ENCODE assay signal across 9 cellular contexts in the genomic region with DNA sequence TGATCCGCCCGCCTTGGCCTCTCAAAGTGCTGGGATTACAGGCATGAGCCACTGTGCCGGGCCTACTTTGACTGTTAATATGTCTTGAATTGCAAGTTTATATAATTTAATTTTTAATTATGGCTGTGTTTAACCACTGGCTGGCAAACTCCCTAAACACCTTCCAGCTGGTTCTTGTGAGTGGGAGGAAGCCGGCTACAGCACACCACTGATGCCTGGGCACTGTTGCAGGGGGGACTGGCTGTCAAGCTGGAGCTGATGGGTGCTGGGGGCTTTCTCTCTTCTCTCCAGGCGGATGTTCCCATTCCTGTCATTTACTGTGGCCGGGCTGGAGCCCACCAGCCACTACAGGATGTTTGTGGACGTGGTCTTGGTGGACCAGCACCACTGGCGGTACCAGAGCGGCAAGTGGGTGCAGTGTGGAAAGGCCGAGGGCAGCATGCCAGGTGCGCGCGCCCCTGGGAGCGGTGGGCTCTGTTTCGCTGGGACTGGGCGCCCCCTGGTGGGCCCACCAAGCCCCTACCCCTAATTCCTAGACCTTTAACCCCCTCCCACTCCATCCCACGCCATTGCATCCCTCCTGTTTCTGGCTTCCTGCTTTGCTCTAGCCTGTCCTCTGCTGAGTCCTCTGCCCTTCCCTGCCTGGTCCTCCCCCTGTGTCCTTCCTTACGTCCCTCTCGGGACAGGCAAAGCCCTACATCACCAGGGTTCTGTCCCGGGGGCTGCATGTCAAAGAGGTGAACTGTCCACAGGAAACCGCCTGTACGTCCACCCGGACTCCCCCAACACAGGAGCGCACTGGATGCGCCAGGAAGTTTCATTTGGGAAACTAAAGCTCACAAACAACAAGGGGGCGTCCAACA. TPM values are rescaled to one million over a fixed set of nuclear protein-coding genes. Genes with fewer than 3 reads are reported as not detected.
DNase-seq lines count a peak whose midpoint lies in the region; ATAC-seq and TF ChIP-seq lines count a peak whose summit lies in the region.
"Had no signal": no experiment of that assay in that cellular context is flagged by ENCODE, and none has a peak within 500 bp of the region (broad histone marks: within the 10 kb centered on the region; RNA-seq: fewer than 3 reads in every experiment).

No MANE protein-coding gene starts in this region.

- no peaks in the 10 kb centered on the region for H3K36me3 ChIP-seq in mammary epithelial cell (ENCODE audit: insufficient read depth, low read length)
- H3K36me3 ChIP-seq in neural progenitor cell: no peaks in the 10 kb centered on the region

- POLR2A ChIA-PET in MCF 10A (lab: Yijun Ruan, JAX): interaction anchor here (0.6 kb wide), 1 partner anchor 115 kb away, joined by 3 read pairs; no protein-coding TSS in a partner anchor

- no peaks in the 10 kb centered on the region for H3K4me1 Mint-ChIP-seq in MCF 10A (ENCODE audit: insufficient read depth, unreplicated experiment)
- H3K4me1 Mint-ChIP-seq in neural progenitor cell: no peaks in the 10 kb centered on the region
- H3K4me1 Mint-ChIP-seq in T-helper 2 cell treated with Interferon-gamma antibody and Interleukin-4, amounts not matched to agents 5 μg/mL and 100 μg/mL, for 36 hours (ENCODE audit: low read depth): peaks cover 14% of the 10 kb centered on the region

- BruUV-seq in MCF 10A (replicated peaks; lab: Mats Ljungman, UMichigan) (no TSS peak), mammary epithelial cell (replicated peaks; lab: Mats Ljungman, UMichigan) (no TSS peak)

- in situ Hi-C loops in mammary epithelial cell (cut with MboI; ENCODE audit: low sequenced_read_pairs in 2 of 2) (no loop called here), SK-MEL-5 (cut with HindIII; ENCODE audit: low pct_unique_long_range_greater_than_20kb, low sequenced_read_pairs) (no loop called here)

- H3K4me2 ChIP-seq in mammary epithelial cell (ENCODE audit: insufficient read depth, low read depth, low read length): no peak overlapping the region
- no peak overlapping the region for H3K4me2 ChIP-seq in neural progenitor cell

- H3K27me3 Mint-ChIP-seq in MCF 10A (ENCODE audit: insufficient read depth, unreplicated experiment) (peaks cover 66% of the 10 kb centered on the region), neural progenitor cell (ENCODE audit: insufficient read depth, low read depth) (peaks cover 23% of the 10 kb centered on the region)
- H3K27me3 Mint-ChIP-seq in T-helper 2 cell treated with Interferon-gamma antibody and Interleukin-4, amounts not matched to agents 5 μg/mL and 100 μg/mL, for 36 hours (ENCODE audit: low read depth): no peaks in the 10 kb centered on the region

- no peaks in the 10 kb centered on the region for H3K9me3 ChIP-seq in mammary epithelial cell (replicated peaks; ENCODE audit: insufficient read depth, low read length)
- H3K9me3 ChIP-seq in neural progenitor cell (ENCODE audit: low read depth): no peaks in the 10 kb centered on the region

- H3K27ac Mint-ChIP-seq in MCF 10A (ENCODE audit: low read depth, unreplicated experiment) (no peak overlapping the region), neural progenitor cell (no peak overlapping the region)
- H3K27ac Mint-ChIP-seq in T-helper 2 cell treated with Interferon-gamma antibody and Interleukin-4, amounts not matched to agents 5 μg/mL and 100 μg/mL, for 36 hours: no peak overlapping the region

- TF ChIP-seq CTCF in MCF 10A (IDR thresholded peaks at IDR 0.05; ENCODE audit: unreplicated experiment) (peak; percentile 28), mammary epithelial cell (conservative IDR thresholded peaks at IDR 0.05 in 1 of 2, IDR thresholded peaks at IDR 0.05 in 1 of 2; ENCODE audit: extremely low read depth in 1 of 2, insufficient read depth in 1 of 2, low read depth in 1 of 2, low read length in 2 of 2) (peak in 1 of 2 donors; percentile 22), neural progenitor cell (IDR thresholded peaks at IDR 0.05) (peak; percentile 77)

- intact Hi-C loops in MCF 10A (cut with micrococcal nuclease) (no loop called here), mammary epithelial cell (cut with micrococcal nuclease) (no loop called here)

- ATAC-seq in HG02970 (IDR thresholded peaks at IDR 0.05; ENCODE audit: low FRiP score, unreplicated experiment): no peak

- H3K4me1 ChIP-seq in mammary epithelial cell (ENCODE audit: insufficient read depth, low read length) (no peaks in the 10 kb centered on the region), neural progenitor cell (no peaks in the 10 kb centered on the region)

- CTCF ChIA-PET in MCF 10A (lab: Yijun Ruan, JAX) (interaction anchor here (0.7 to 2.3 kb wide), 2 partner anchors 43 to 45 kb away, joined by 3 to 6 read pairs; no protein-coding TSS in a partner anchor), mammary epithelial cell (lab: Charles Lee; ENCODE audit: low non-redundant PET) (no interaction called here)

- H3K27me3 ChIP-seq in mammary epithelial cell (ENCODE audit: insufficient read depth, low read length) (peaks cover 15% of the 10 kb centered on the region), neural progenitor cell (peaks cover 14% of the 10 kb centered on the region)

- H3K27ac ChIP-seq in mammary epithelial cell (ENCODE audit: insufficient read depth, low read depth, low read length): no peak overlapping the region
- H3K27ac ChIP-seq in neural progenitor cell: no peak overlapping the region

- WGBS in mammary epithelial cell (ENCODE audit: low coverage, missing lambda C conversion rate): 28% methylated on average over 25 of the region's 26 CpGs

- H3F3A ChIP-seq in neural progenitor cell (ENCODE audit: low read depth): no peaks in the 10 kb centered on the region

- no peaks in the 10 kb centered on the region for H4K20me1 ChIP-seq in mammary epithelial cell (ENCODE audit: insufficient read depth, low read length)
- no peaks in the 10 kb centered on the region for H4K20me1 ChIP-seq in neural progenitor cell (ENCODE audit: low read depth)

- H3K9ac ChIP-seq in mammary epithelial cell (ENCODE audit: insufficient read depth, low read length) (no peak overlapping the region), neural progenitor cell (no peak overlapping the region)

- H3K79me2 ChIP-seq in mammary epithelial cell (ENCODE audit: insufficient read depth, low read length) (no peaks in the 10 kb centered on the region), neural progenitor cell (ENCODE audit: low read depth) (no peaks in the 10 kb centered on the region)

- DNase-seq in MCF 10A (ENCODE audit: unreplicated experiment): no peak
- DNase-seq in mammary epithelial cell: no peak
- DNase-seq in SK-MEL-5 (ENCODE audit: low read depth, low spot score): peak; percentile 57
- DNase-seq in central memory CD4-positive, alpha-beta T cell: peak; percentile 34
- DNase-seq in neural progenitor cell (ENCODE audit: low spot score): peak; percentile 81
- DNase-seq in COLO668 (lab: John Stamatoyannopoulos, UW; ENCODE audit: unreplicated experiment): no peak
- no peak for DNase-seq in T-helper 2 cell treated with Interferon-gamma antibody and Interleukin-4, amounts not matched to agents 5 μg/mL and 100 μg/mL, for 36 hours (ENCODE audit: low spot score)

- dilution Hi-C loops in mammary epithelial cell (cut with HindIII; ENCODE audit: low sequenced_read_pairs): no loop called here

- H2AFZ ChIP-seq in mammary epithelial cell (ENCODE audit: low read depth, low read length): no peak overlapping the region
- peak overlapping the region; percentile 97 for H2AFZ ChIP-seq in neural progenitor cell (replicated peaks)

- no peaks in the 10 kb centered on the region for H3K9me3 Mint-ChIP-seq in MCF 10A (ENCODE audit: unreplicated experiment)
- no peaks in the 10 kb centered on the region for H3K9me3 Mint-ChIP-seq in neural progenitor cell
- H3K9me3 Mint-ChIP-seq in T-helper 2 cell treated with Interferon-gamma antibody and Interleukin-4, amounts not matched to agents 5 μg/mL and 100 μg/mL, for 36 hours: no peaks in the 10 kb centered on the region

- no peak overlapping the region for H3K4me3 ChIP-seq in mammary epithelial cell (replicated peaks in 1 of 3; ENCODE audit: insufficient read depth in 1 of 3, low read depth in 2 of 3, low read length in 3 of 3)
- no peak overlapping the region for H3K4me3 ChIP-seq in neural progenitor cell

- H3K4me3 Mint-ChIP-seq in MCF 10A (ENCODE audit: unreplicated experiment) (no peak overlapping the region), neural progenitor cell (no peak overlapping the region)
- H3K4me3 Mint-ChIP-seq in T-helper 2 cell treated with Interferon-gamma antibody and Interleukin-4, amounts not matched to agents 5 μg/mL and 100 μg/mL, for 36 hours: no peak overlapping the region

- no peaks in the 10 kb centered on the region for H3K36me3 Mint-ChIP-seq in MCF 10A (ENCODE audit: insufficient read depth, unreplicated experiment)
- no peaks in the 10 kb centered on the region for H3K36me3 Mint-ChIP-seq in neural progenitor cell
- peaks cover 3% of the 10 kb centered on the region for H3K36me3 Mint-ChIP-seq in T-helper 2 cell treated with Interferon-gamma antibody and Interleukin-4, amounts not matched to agents 5 μg/mL and 100 μg/mL, for 36 hours (ENCODE audit: low read depth)

RNA-seq across cellular contexts. Expression of a gene that starts 9.5 kb away (rescaled TPM):
- not detected in 2 replicates for total RNA-seq in MCF 10A (2022)
- not detected for total RNA-seq in mammary epithelial cell
- not detected for polyA plus RNA-seq in mammary epithelial cell
- not detected for polyA minus RNA-seq in mammary epithelial cell
- not detected in 2 replicates for total RNA-seq in SK-MEL-5 (2014; rRNA removed; shearing (Covaris generic))
- polyA plus RNA-seq in SK-MEL-5 (2015; cell fraction: cytosol; rRNA removed): not detected in 2 replicates
- polyA plus RNA-seq in SK-MEL-5 (2015; cell fraction: nucleus; rRNA removed): not detected in 2 replicates
- 0.12 TPM in 1 of 2 replicates, not detected in the other for total RNA-seq in neural progenitor cell (ENCODE audit: low replicate concordance)
- total RNA-seq: myocyte had no signal

RNA-seq across cellular contexts. Expression of a gene that starts 48.6 kb away (rescaled TPM):
- total RNA-seq in MCF 10A (2022) (0.40 and 1.5 TPM in 2 replicates), mammary epithelial cell (1 to 10 TPM; 2.2 to 5.6 TPM), neural progenitor cell (ENCODE audit: low replicate concordance) (3.0 and 21.6 TPM in 2 replicates)
- polyA plus RNA-seq in mammary epithelial cell: 2.4 TPM
- 2.1 TPM for polyA minus RNA-seq in mammary epithelial cell
- total RNA-seq in SK-MEL-5 (2014; rRNA removed; shearing (Covaris generic)): 7.7 and 8.3 TPM in 2 replicates
- polyA plus RNA-seq in SK-MEL-5 (2015; cell fraction: cytosol; rRNA removed): 12.8 and 14.3 TPM in 2 replicates
- 38.7 and 43.6 TPM in 2 replicates for polyA plus RNA-seq in SK-MEL-5 (2015; cell fraction: nucleus; rRNA removed)

Comparison
In these comparisons a context has a peak if more than half of its experiments do, and no peak if none do; other contexts are left out.
1. DNase-seq: peak in SK-MEL-5 (single experiment), central memory CD4-positive, alpha-beta T cell (single experiment) and neural progenitor cell (single experiment); none in MCF 10A (single experiment), mammary epithelial cell (single experiment), COLO668 (single experiment) and T-helper 2 cell treated with Interferon-gamma antibody and Interleukin-4, amounts not matched to agents 5 μg/mL and 100 μg/mL, for 36 hours (single experiment).